ENCODE assay signal across 13 cellular contexts in the genomic region with DNA sequence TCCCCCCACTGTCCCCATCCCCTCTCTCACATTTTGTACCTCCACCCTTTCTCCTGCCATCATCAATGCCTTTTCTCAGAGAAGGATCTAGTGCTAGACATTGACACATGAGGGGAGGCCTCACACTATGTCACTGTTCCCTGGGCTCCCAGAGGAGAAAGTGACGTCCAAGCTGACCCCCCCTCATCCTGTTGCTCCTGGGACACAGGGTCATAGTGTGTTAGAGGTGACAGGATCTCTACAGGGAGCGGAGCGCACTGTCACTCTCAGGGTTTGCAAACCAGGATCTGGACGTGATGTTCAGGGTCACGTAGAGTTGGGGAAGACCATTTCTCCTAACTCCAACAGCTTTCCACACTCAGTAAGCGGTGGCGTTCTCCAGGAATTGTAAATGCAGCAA. TPM values are rescaled to one million over a fixed set of nuclear protein-coding genes. Genes with fewer than 3 reads are reported as not detected.
DNase-seq lines count a peak whose midpoint lies in the region; ATAC-seq and TF ChIP-seq lines count a peak whose summit lies in the region.
"Had no signal": no experiment of that assay in that cellular context is flagged by ENCODE, and none has a peak within 500 bp of the region (broad histone marks: within the 10 kb centered on the region; RNA-seq: fewer than 3 reads in every experiment).

No MANE protein-coding gene starts in this region.

- H3K4me2 ChIP-seq in PC-3 (ENCODE audit: low read length), result 0 out of 2 replicates have a peak overlapping the region, but pooled peaks have one; percentile 4

- H3K79me2 ChIP-seq in PC-3 (ENCODE audit: low read length), result no peaks in the 10 kb centered on the region

- H3K36me3 ChIP-seq in PC-3 (ENCODE audit: low read depth, low read length) (no peaks in the 10 kb centered on the region), colonic mucosa (no peaks in the 10 kb centered on the region)
- H3K36me3 ChIP-seq: HAP-1 had no signal

- H3K4me3 ChIP-seq in right cardiac atrium (ENCODE audit: low read length) (no peak overlapping the region), PC-3 (ENCODE audit: low read length) (no peak overlapping the region), colonic mucosa (no peak overlapping the region)
- H3K4me3 ChIP-seq: HAP-1 had no signal

- H3K9me3 Mint-ChIP-seq in T-helper 2 cell treated with Interferon-gamma antibody and Interleukin-4, amounts not matched to agents 5 μg/mL and 100 μg/mL, for 36 hours, result no peaks in the 10 kb centered on the region
- H3K9me3 Mint-ChIP-seq: IgD-negative memory B cell had no signal

- peaks cover 53% of the 10 kb centered on the region for H3K27me3 Mint-ChIP-seq in T-helper 2 cell treated with Interferon-gamma antibody and Interleukin-4, amounts not matched to agents 5 μg/mL and 100 μg/mL, for 36 hours (ENCODE audit: low read depth)

- no peaks in the 10 kb centered on the region for H3K36me3 Mint-ChIP-seq in T-helper 2 cell treated with Interferon-gamma antibody and Interleukin-4, amounts not matched to agents 5 μg/mL and 100 μg/mL, for 36 hours (ENCODE audit: low read depth)
- H3K36me3 Mint-ChIP-seq: IgD-negative memory B cell had no signal

- POLR2A ChIA-PET in PC-3 (lab: Charles Lee; ENCODE audit: unreplicated experiment), result no interaction called here

- no peak overlapping the region for H3K4me3 Mint-ChIP-seq in T-helper 2 cell treated with Interferon-gamma antibody and Interleukin-4, amounts not matched to agents 5 μg/mL and 100 μg/mL, for 36 hours

- no peaks in the 10 kb centered on the region for H3K27me3 ChIP-seq in right cardiac atrium (ENCODE audit: control insufficient read depth, insufficient read depth)
- no peaks in the 10 kb centered on the region for H3K27me3 ChIP-seq in PC-3 (ENCODE audit: low read length)
- H3K27me3 ChIP-seq in colonic mucosa, result no peaks in the 10 kb centered on the region

- peaks cover 4% of the 10 kb centered on the region for H3K4me1 Mint-ChIP-seq in T-helper 2 cell treated with Interferon-gamma antibody and Interleukin-4, amounts not matched to agents 5 μg/mL and 100 μg/mL, for 36 hours (ENCODE audit: low read depth)

- peak; percentile 50 for DNase-seq in cardiac septum (ENCODE audit: low spot score)
- no peak for DNase-seq in right cardiac atrium
- no peak for DNase-seq in PC-3
- DNase-seq in mesenteric fat pad (ENCODE audit: low spot score), result peak; percentile 49
- DNase-seq in NCI-H526 treated with DMSO at 0.1 percent for 48 hours (lab: John Stamatoyannopoulos, UW), result no peak
- no peak for DNase-seq in T-helper 2 cell treated with Interferon-gamma antibody and Interleukin-4, amounts not matched to agents 5 μg/mL and 100 μg/mL, for 36 hours (ENCODE audit: low spot score)
- DNase-seq in SW 1271 (lab: John Stamatoyannopoulos, UW), result no peak
- DNase-seq in colonic mucosa, result no peak
- DNase-seq: 8988T, NCI-H1048 had no signal

- no peak for ATAC-seq in right cardiac atrium
- ATAC-seq in PC-3, result no peak

- H4K20me1 ChIP-seq in PC-3 (ENCODE audit: low read length), result no peaks in the 10 kb centered on the region

- WGBS in right cardiac atrium, result 69% methylated on average over 7 of the region's 7 CpGs

- no peak overlapping the region for H3K27ac Mint-ChIP-seq in T-helper 2 cell treated with Interferon-gamma antibody and Interleukin-4, amounts not matched to agents 5 μg/mL and 100 μg/mL, for 36 hours

- CTCF ChIA-PET in PC-3 (lab: Charles Lee), result interaction anchor here (0.8 kb wide), 1 partner anchor 143 kb away, joined by 3 read pairs; a partner anchor contains a TSS

- TF ChIP-seq CTCF in PC-3 (conservative IDR thresholded peaks at IDR 0.05; ENCODE audit: low read depth, low read length) (no peak), colonic mucosa (IDR thresholded peaks at IDR 0.05) (no peak)

- no peaks in the 10 kb centered on the region for H3K9me2 ChIP-seq in PC-3 (replicated peaks; ENCODE audit: low read length)

- BruUV-seq in PC-3 (replicated peaks; lab: Mats Ljungman, UMichigan), result no TSS peak

- H3K4me1 ChIP-seq in right cardiac atrium (ENCODE audit: control insufficient read depth, insufficient read depth, low read length), result peaks cover 2% of the 10 kb centered on the region
- peaks cover 32% of the 10 kb centered on the region for H3K4me1 ChIP-seq in PC-3 (ENCODE audit: insufficient read depth, low read length)
- H3K4me1 ChIP-seq in colonic mucosa, result no peaks in the 10 kb centered on the region

- intact Hi-C loops in cardiac septum (cut with DNase I), result loop anchor here (5.0 kb wide), 1 partner anchor 74 kb away; no protein-coding TSS in a partner anchor
- intact Hi-C loops in right cardiac atrium (cut with DNase I), result loop anchor here in 1 of 4 donors (10.0 kb wide), 1 partner anchor 76 kb away; no protein-coding TSS in a partner anchor
- intact Hi-C loops in PC-3 (cut with micrococcal nuclease), result no loop called here
- intact Hi-C loops in colonic mucosa (cut with DNase I), result no loop called here

- no peaks in the 10 kb centered on the region for H3K9me3 ChIP-seq in right cardiac atrium (ENCODE audit: control insufficient read depth, low read length)
- no peaks in the 10 kb centered on the region for H3K9me3 ChIP-seq in PC-3 (ENCODE audit: low read length)
- no peaks in the 10 kb centered on the region for H3K9me3 ChIP-seq in colonic mucosa
- H3K9me3 ChIP-seq: HAP-1 had no signal

- no peak overlapping the region for H2AFZ ChIP-seq in PC-3 (ENCODE audit: low read length)

- H3K27ac ChIP-seq in right cardiac atrium (ENCODE audit: low read length) (no peak overlapping the region), PC-3 (ENCODE audit: low read length) (no peak overlapping the region), colonic mucosa (no peak overlapping the region)

- H3F3A ChIP-seq in PC-3 (ENCODE audit: low read length, unreplicated experiment), result no peaks in the 10 kb centered on the region

- H3K9ac ChIP-seq in PC-3 (ENCODE audit: low read length), result no peak overlapping the region
- H3K9ac ChIP-seq in colonic mucosa (ENCODE audit: low read depth in 2 of 2, low read length in 2 of 2), result no peak overlapping the region

RNA-seq across cellular contexts. Expression of a gene that starts 2.6 kb away (rescaled TPM):
- total RNA-seq in cardiac septum, result not detected
- under 1 TPM in 3 of 4 donors, not detected in 1; 0.21 to 0.71 (median 0.71) TPM for total RNA-seq in right cardiac atrium
- polyA plus RNA-seq in right cardiac atrium, result 1.0 TPM
- total RNA-seq in PC-3 (2014; rRNA removed), result 1.2 and 1.8 TPM in 2 replicates
- not detected for total RNA-seq in mesenteric fat pad
- total RNA-seq in colonic mucosa, result 1 to 10 TPM in 1 of 2 donors, under 1 TPM in 1; 0.72 to 2.7 TPM
- polyA plus RNA-seq: CD14-positive monocyte, IgD-negative memory B cell had no signal

RNA-seq across cellular contexts. Expression of a gene that starts 55.8 kb away (rescaled TPM):
- total RNA-seq in cardiac septum (5.1 TPM), right cardiac atrium (1 to 10 TPM; 5.7 to 6.6 (median 6.3) TPM), PC-3 (2014; rRNA removed) (23.0 and 25.6 TPM in 2 replicates), mesenteric fat pad (3.7 TPM), colonic mucosa (10 to 100 TPM; 12.6 to 15.1 TPM)
- polyA plus RNA-seq in right cardiac atrium, result 2.1 TPM

Comparison
In these comparisons a context has a peak if more than half of its experiments do, and no peak if none do; other contexts are left out.
1. DNase-seq: peak in cardiac septum (single experiment) and mesenteric fat pad (single experiment); none in right cardiac atrium (0 of 3), PC-3 (single experiment), NCI-H526 treated with DMSO at 0.1 percent for 48 hours (single experiment), T-helper 2 cell treated with Interferon-gamma antibody and Interleukin-4, amounts not matched to agents 5 μg/mL and 100 μg/mL, for 36 hours (single experiment), SW 1271 (0 of 2) and colonic mucosa (single experiment).